Comparison of ENCODE assay signal across 8 cellular contexts in genomic region chrX:66731398-66731797, GRCh38.
A peak's percentile ranks its signal among the peaks of the same experiment; 100 is the strongest.
DNase-seq lines count a peak whose midpoint lies in the region; ATAC-seq and TF ChIP-seq lines count a peak whose summit lies in the region.

No MANE protein-coding gene starts in this region.

- H3K27ac ChIP-seq in HEK293 (ENCODE audit: extremely low read depth, low read depth, low read length), result no peak overlapping the region
- H3K27ac ChIP-seq in Panc1 (ENCODE audit: low read length), result no peak overlapping the region

- H3K9me3 ChIP-seq in HEK293 (ENCODE audit: control insufficient read depth, insufficient read depth, low read depth, low read length) (no peaks in the 10 kb centered on the region), Panc1 (ENCODE audit: control insufficient read depth, insufficient read depth, low read depth, low read length) (no peaks in the 10 kb centered on the region)

- CTCF ChIA-PET in HEK293 (lab: Yijun Ruan, JAX) (interaction anchor here (0.5 to 2.9 kb wide), 17 partner anchors 9 to 1150 kb away, joined by 3 to 14 read pairs (median 3); no protein-coding TSS in a partner anchor), Panc1 (lab: Charles Lee) (no interaction called here)

- peak; percentile 16 for DNase-seq in GM03348 (ENCODE audit: low spot score)
- DNase-seq in Panc1 (ENCODE audit: low read depth, low spot score), result no peak
- DNase-seq in fibroblast of peridontal ligament (ENCODE audit: extremely low read depth), result peak; percentile 70
- DNase-seq in superior temporal gyrus (ENCODE audit: extremely low spot score), result peak; percentile 68
- DNase-seq in activated gamma-delta T cell treated with Interleukin-2 at 50 U/mL for 16 hours, result no peak
- no peak for DNase-seq in nucleus accumbens (lab: John Stamatoyannopoulos, UW)

- POLR2A ChIA-PET in HEK293 (lab: Yijun Ruan, JAX), result interaction anchor here (0.6 kb wide), 1 partner anchor 1043 kb away, joined by 3 read pairs; no protein-coding TSS in a partner anchor
- POLR2A ChIA-PET in Panc1 (lab: Charles Lee), result no interaction called here

- H3K4me1 ChIP-seq in HEK293 (ENCODE audit: control insufficient read depth, insufficient read depth, low read length) (no peaks in the 10 kb centered on the region), Panc1 (ENCODE audit: control insufficient read depth, insufficient read depth, low read length) (no peaks in the 10 kb centered on the region)

- BruUV-seq in Panc1 (replicated peaks; lab: Mats Ljungman, UMichigan), result no TSS peak

- peak; percentile 44; the same call in 1 of the 2 replicates for TF ChIP-seq CTCF in HEK293 (tag by site-specific recombination; IDR thresholded peaks at IDR 0.05)
- peak; percentile 46 for TF ChIP-seq CTCF in Panc1 (IDR thresholded peaks at IDR 0.05)

- peak; percentile 69; the same call in 1 of the 2 replicates for ATAC-seq in Panc1
- no peak for ATAC-seq in GM18873 (IDR thresholded peaks at IDR 0.05; ENCODE audit: low FRiP score, unreplicated experiment)

- intact Hi-C loops in Panc1 (cut with micrococcal nuclease; ENCODE audit: unreplicated experiment), result no loop called here

- H3K36me3 ChIP-seq in HEK293 (ENCODE audit: control insufficient read depth in 2 of 2, insufficient read depth in 1 of 2, low read length in 2 of 2), result no peaks in the 10 kb centered on the region
- no peaks in the 10 kb centered on the region for H3K36me3 ChIP-seq in Panc1 (ENCODE audit: control insufficient read depth, insufficient read depth, low read length)

- H3K27me3 ChIP-seq in Panc1 (ENCODE audit: control insufficient read depth, insufficient read depth, low read length), result no peaks in the 10 kb centered on the region

- in situ Hi-C loops in Panc1 (cut with HindIII; ENCODE audit: low pct_unique_long_range_greater_than_20kb, low sequenced_read_pairs), result no loop called here

- H3K4me3 ChIP-seq in HEK293 (ENCODE audit: low read depth, low read length) (no peak overlapping the region), Panc1 (ENCODE audit: low read depth in 2 of 2, low read length in 2 of 2) (no peak overlapping the region)

TF ChIP-seq in HEK293, 187 proteins besides CTCF, POLR2A, EP300 and RAD21:
- TF ChIP-seq TRIM28 (IDR thresholded peaks at IDR 0.05; ENCODE audit: borderline replicate concordance, low read length) (no peak), ZNF654 (tag by site-specific recombination; IDR thresholded peaks at IDR 0.05; ENCODE audit: low read depth) (peak; percentile 56), ZNF660 (tag by site-specific recombination; IDR thresholded peaks at IDR 0.05) (peak; percentile 32; the same call in 1 of the 2 replicates)
TF ChIP-seq in HEK293: peak in this region for 2.

Comparison
In these comparisons a context has a peak if more than half of its experiments do, and no peak if none do; other contexts are left out.
1. DNase-seq: peak in GM03348 (single experiment), fibroblast of peridontal ligament (single experiment) and superior temporal gyrus (single experiment); none in Panc1 (single experiment), activated gamma-delta T cell treated with Interleukin-2 at 50 U/mL for 16 hours (single experiment) and nucleus accumbens (0 of 56).